17 cellular contexts compared by ENCODE assay signal in genomic region chr17:50169881-50170459, GRCh38. TPM values are rescaled to one million over a fixed set of nuclear protein-coding genes. Genes with fewer than 3 reads are reported as not detected.
DNase-seq lines count a peak whose midpoint lies in the region; ATAC-seq, FAIRE-seq and TF ChIP-seq lines count a peak whose summit lies in the region.
"Had no signal": no experiment of that assay in that cellular context is flagged by ENCODE, and none has a peak within 500 bp of the region (broad histone marks: within the 10 kb centered on the region; RNA-seq: fewer than 3 reads in every experiment).

No MANE protein-coding gene starts in this region.

- no peak for ATAC-seq in IMR-90 (ENCODE audit: low read depth)
- ATAC-seq in Panc1: peak; percentile 4; the same call in 1 of the 2 replicates

- H3K36me3 ChIP-seq in IMR-90 (ENCODE audit: control insufficient read depth, insufficient read depth, low read length): no peaks in the 10 kb centered on the region
- H3K36me3 ChIP-seq in Panc1 (ENCODE audit: control insufficient read depth, insufficient read depth, low read length): no peaks in the 10 kb centered on the region
- H3K36me3 ChIP-seq in kidney (ENCODE audit: control insufficient read depth in 1 of 2, insufficient read depth in 2 of 2, low read length in 2 of 2): no peaks in the 10 kb centered on the region
- peaks cover 29 to 44% (median 41%) of the 10 kb centered on the region in 3 donors for H3K36me3 ChIP-seq in skeletal muscle tissue (ENCODE audit: control insufficient read depth in 3 of 3, insufficient read depth in 3 of 3, low read length in 3 of 3)
- H3K36me3 ChIP-seq: transverse colon had no signal

- H3K4me1 Mint-ChIP-seq in Calu3 (ENCODE audit: low read depth, unreplicated experiment): peaks cover 12% of the 10 kb centered on the region

- H2BK5ac ChIP-seq in IMR-90 (ENCODE audit: low read depth, low read length, poor library complexity, severe bottlenecking): no peak overlapping the region

- POLR2A ChIA-PET in IMR-90 (lab: Charles Lee; ENCODE audit: unreplicated experiment) (interaction anchor here (1.2 kb wide), 1 partner anchor 107 kb away, joined by 5 read pairs; no protein-coding TSS in a partner anchor), Panc1 (lab: Charles Lee) (interaction anchor here (0.6 kb wide), 1 partner anchor 44 kb away, joined by 4 read pairs; no protein-coding TSS in a partner anchor)

- no peak overlapping the region for H3K27ac Mint-ChIP-seq in Calu3 (ENCODE audit: unreplicated experiment)

- no peak for DNase-seq in IMR-90
- no peak for DNase-seq in Panc1 (ENCODE audit: low read depth, low spot score)
- peak; percentile 53 for DNase-seq in kidney
- DNase-seq in Calu3: no peak
- no peak for DNase-seq in stimulated activated CD4-positive, alpha-beta T cell treated with anti-CD3 and anti-CD28 coated beads, Interleukin-15, amount 100 ng/mL, for 24 hours
- DNase-seq in epidermal melanocyte (ENCODE audit: insufficient read length, low spot score): no peak

- dilution Hi-C loops in IMR-90 (cut with HindIII; ENCODE audit: low sequenced_read_pairs, unreplicated experiment): no loop called here

- no peak overlapping the region for H3K18ac ChIP-seq in IMR-90 (ENCODE audit: low read depth, low read length)

- intact Hi-C loops in IMR-90 (cut with micrococcal nuclease) (loop anchor here (1.0 kb wide), 3 partner anchors 30 to 127 kb away; no protein-coding TSS in a partner anchor), Panc1 (cut with micrococcal nuclease; ENCODE audit: unreplicated experiment) (loop anchor here (1.0 kb wide), 1 partner anchor 28 kb away; no protein-coding TSS in a partner anchor), kidney (cut with DNase I) (no loop called here), Calu3 (cut with micrococcal nuclease; ENCODE audit: unreplicated experiment) (loop anchor here (1.0 kb wide), 1 partner anchor 28 kb away; no protein-coding TSS in a partner anchor)

- CTCF ChIA-PET in IMR-90 (lab: Yijun Ruan, JAX) (interaction anchor here (0.6 to 3.0 kb wide), 20 partner anchors 8 to 192 kb away, joined by 3 to 54 read pairs (median 4); partner anchors contain the start of gene TMEM92), Panc1 (lab: Charles Lee) (interaction anchor here (0.6 to 2.3 kb wide), 21 partner anchors 8 to 303 kb away, joined by 3 to 21 read pairs (median 4); no protein-coding TSS in a partner anchor), Calu3 (lab: Charles Lee) (interaction anchor here (0.6 to 2.7 kb wide), 19 partner anchors 8 to 1826 kb away, joined by 3 to 46 read pairs (median 4); partner anchors contain the start of genes PPP1R9B and TMEM92)

- no peaks in the 10 kb centered on the region for H3K27me3 ChIP-seq in IMR-90 (ENCODE audit: control insufficient read depth, insufficient read depth, low read length)
- no peaks in the 10 kb centered on the region for H3K27me3 ChIP-seq in Panc1 (ENCODE audit: control insufficient read depth, insufficient read depth, low read length)
- no peaks in the 10 kb centered on the region for H3K27me3 ChIP-seq in skeletal muscle tissue (ENCODE audit: control insufficient read depth in 3 of 3, insufficient read depth in 3 of 3, low read length in 3 of 3)
- H3K27me3 ChIP-seq: transverse colon had no signal

- H3K27ac ChIP-seq in IMR-90 (ENCODE audit: insufficient read depth, low read length) (no peak overlapping the region; the same call in 1 of the 2 replicates), Panc1 (ENCODE audit: low read length) (no peak overlapping the region), kidney (ENCODE audit: low read depth in 2 of 2, low read length in 2 of 2) (no peak overlapping the region), skeletal muscle tissue (ENCODE audit: low read depth, low read length) (peak overlapping the region; percentile 68)
- H3K27ac ChIP-seq: transverse colon, VCaP had no signal

- H3K4me3 ChIP-seq in IMR-90 (ENCODE audit: insufficient read depth, low read depth, low read length) (no peak overlapping the region), Panc1 (ENCODE audit: low read depth in 2 of 2, low read length in 2 of 2) (no peak overlapping the region), kidney (ENCODE audit: low read length in 2 of 2) (no peak overlapping the region), skeletal muscle tissue (ENCODE audit: low read length in 3 of 3) (no peak overlapping the region)
- H3K4me3 ChIP-seq: transverse colon had no signal

- no TSS peak for BruUV-seq in IMR-90 (replicated peaks; lab: Mats Ljungman, UMichigan)
- no TSS peak for BruUV-seq in Panc1 (replicated peaks; lab: Mats Ljungman, UMichigan)
- no TSS peak for BruUV-seq in Calu3 (replicated peaks; lab: Mats Ljungman, UMichigan)

- peak overlapping the region; percentile 87 for H2AK5ac ChIP-seq in IMR-90 (ENCODE audit: low read depth, low read length)

- WGBS in IMR-90 (ENCODE audit: extremely low coverage in 2 of 2, insufficient read length in 1 of 2), 2 experiments: 93% methylated on average over 4 of the region's 9 CpGs; no CpG with 5 or more reads in 1 of the 2 experiments

- peaks cover 43% of the 10 kb centered on the region for H3K27me3 Mint-ChIP-seq in Calu3 (ENCODE audit: unreplicated experiment)
- H3K27me3 Mint-ChIP-seq: activated naive CD8-positive, alpha-beta T cell treated with anti-CD3 and anti-CD28 coated beads, Interleukin-2, amount 50 U/mL, for 24 hours had no signal

- H3K4me1 ChIP-seq in IMR-90 (ENCODE audit: control insufficient read depth, insufficient read depth, low read length) (peaks cover 8% of the 10 kb centered on the region), Panc1 (ENCODE audit: control insufficient read depth, insufficient read depth, low read length) (0 out of 2 replicates have a peak, but pooled peaks cover 3% of the 10 kb centered on the region), kidney (ENCODE audit: control insufficient read depth in 1 of 2, insufficient read depth in 1 of 2, low read depth in 1 of 2, low read length in 2 of 2) (no peaks in the 10 kb centered on the region), skeletal muscle tissue (ENCODE audit: control insufficient read depth in 3 of 3, insufficient read depth in 3 of 3, low read length in 3 of 3) (peaks cover 65 to 82% (median 78%) of the 10 kb centered on the region in 3 donors)

- H3K79me1 ChIP-seq in IMR-90 (ENCODE audit: low read depth in 1 of 2, low read length in 2 of 2): peaks cover 3 to 10% of the 10 kb centered on the region in 2 experiments; a peak in 2 of 4 replicates

- H3K36me3 Mint-ChIP-seq in Calu3 (ENCODE audit: insufficient read depth, unreplicated experiment): no peaks in the 10 kb centered on the region
- H3K36me3 Mint-ChIP-seq: CD8-positive, alpha-beta memory T cell; naive B cell had no signal

- no peak overlapping the region for H4K5ac ChIP-seq in IMR-90 (ENCODE audit: low read depth, low read length)

- 0 out of 2 replicates have a peak overlapping the region, but pooled peaks have one; percentile 78 for H2BK120ac ChIP-seq in IMR-90 (ENCODE audit: low read depth, low read length)

- H2AK9ac ChIP-seq in IMR-90 (replicated peaks; ENCODE audit: low read depth, low read length, poor library complexity): peak overlapping the region; percentile 55

- H3K4me3 Mint-ChIP-seq in Calu3 (ENCODE audit: low read depth, unreplicated experiment): no peak overlapping the region
- H3K4me3 Mint-ChIP-seq: H9 had no signal

- H2AFZ ChIP-seq in IMR-90 (replicated peaks; ENCODE audit: low read length, poor library complexity): no peak overlapping the region

- peak overlapping the region; percentile 82; the same call in 1 of the 2 replicates for H2BK20ac ChIP-seq in IMR-90 (ENCODE audit: low read depth, low read length)

- TF ChIP-seq CTCF in IMR-90 (conservative IDR thresholded peaks at IDR 0.05; ENCODE audit: low read depth, low read length) (no peak), Panc1 (IDR thresholded peaks at IDR 0.05) (no peak), kidney (IDR thresholded peaks at IDR 0.05; ENCODE audit: borderline replicate concordance, extremely low read depth, insufficient read depth) (no peak), Calu3 (IDR thresholded peaks at IDR 0.05; ENCODE audit: unreplicated experiment) (no peak)

- H4K20me1 ChIP-seq in IMR-90 (ENCODE audit: insufficient read depth, low read length): no peaks in the 10 kb centered on the region

- H3K9me1 ChIP-seq in IMR-90 (ENCODE audit: insufficient read depth, low read length): peaks cover 9% of the 10 kb centered on the region; the same call in 1 of the 2 replicates

- no peak overlapping the region for H3K9ac ChIP-seq in IMR-90 (ENCODE audit: low read depth, low read length)
- no peak overlapping the region for H3K9ac ChIP-seq in kidney (ENCODE audit: low read length in 2 of 2)
- H3K9ac ChIP-seq in skeletal muscle tissue (ENCODE audit: low read depth in 1 of 3, low read length in 3 of 3): peak overlapping the region in 2 of 3 donors; percentile 20 to 69

- no peak overlapping the region for H3K23ac ChIP-seq in IMR-90 (ENCODE audit: low read depth, low read length)

- no peak overlapping the region for H3K56ac ChIP-seq in IMR-90 (ENCODE audit: extremely low read depth, insufficient read depth, low read length)

- H4K8ac ChIP-seq in IMR-90 (ENCODE audit: low read depth in 2 of 2, low read length in 2 of 2): peak overlapping the region in 1 of 2 experiments; percentile 61; a peak in 1 of 4 replicates

- H4K91ac ChIP-seq in IMR-90 (ENCODE audit: insufficient read depth, low read depth, low read length): peak overlapping the region; percentile 64

- TF ChIP-seq RAD21 in IMR-90 (IDR thresholded peaks at IDR 0.05; ENCODE audit: low read length): no peak

- H3K9me3 Mint-ChIP-seq in Calu3 (ENCODE audit: low read depth, unreplicated experiment): no peaks in the 10 kb centered on the region
- H3K9me3 Mint-ChIP-seq: activated naive CD8-positive, alpha-beta T cell treated with anti-CD3 and anti-CD28 coated beads, Interleukin-2, amount 50 U/mL, for 24 hours; CD8-positive, alpha-beta memory T cell; H9; naive B cell had no signal

- H3K9me3 ChIP-seq in IMR-90 (ENCODE audit: control insufficient read depth, insufficient read depth, low read length) (no peaks in the 10 kb centered on the region), Panc1 (ENCODE audit: control insufficient read depth, insufficient read depth, low read depth, low read length) (no peaks in the 10 kb centered on the region), kidney (ENCODE audit: control insufficient read depth in 1 of 2, low read length in 2 of 2) (no peaks in the 10 kb centered on the region), skeletal muscle tissue (ENCODE audit: control insufficient read depth in 3 of 3, low read length in 3 of 3) (no peaks in the 10 kb centered on the region)
- H3K9me3 ChIP-seq: transverse colon had no signal

- peak overlapping the region; percentile 73 for H3K4ac ChIP-seq in IMR-90 (ENCODE audit: low read depth, low read length)

- FAIRE-seq in kidney (lab: Jason Lieb, UNC): no peak

- in situ Hi-C loops in IMR-90 (cut with MboI; ENCODE audit: low sequenced_read_pairs): loop anchor here (10.0 kb wide), 1 partner anchor 115 kb away; no protein-coding TSS in a partner anchor
- in situ Hi-C loops in Panc1 (cut with HindIII; ENCODE audit: low pct_unique_long_range_greater_than_20kb, low sequenced_read_pairs): no loop called here

- H2BK15ac ChIP-seq in IMR-90 (ENCODE audit: low read depth, low read length): peak overlapping the region; percentile 75; the same call in 1 of the 3 replicates

- no peak for TF ChIP-seq POLR2A in IMR-90 (IDR thresholded peaks at IDR 0.05; ENCODE audit: low read depth, low read length)

- no peak overlapping the region for H3K14ac ChIP-seq in IMR-90 (replicated peaks; ENCODE audit: low read depth, low read length)

- no peak overlapping the region for H3K4me2 ChIP-seq in IMR-90 (ENCODE audit: low read depth, low read length)

RNA-seq across cellular contexts. Expression of gene SGCA, which starts 4.2 kb away (rescaled TPM):
- total RNA-seq in IMR-90 (2012; rRNA removed) (not detected in 2 replicates), Panc1 (2021; ENCODE audit: unreplicated experiment) (not detected), kidney (4.2 TPM), skeletal muscle tissue (158 TPM), Calu3 (2022) (not detected in 2 replicates)
- polyA plus RNA-seq in IMR-90 (2012; rRNA removed) (0.19 and 0.55 TPM in 2 replicates), kidney (ENCODE audit: insufficient read depth, low read depth, low replicate concordance) (5.5 TPM)
- 0.36 and 0.43 TPM in 2 replicates for polyA plus RNA-seq in IMR-90 (2012; cell fraction: cytosol; rRNA removed)
- polyA plus RNA-seq in IMR-90 (2012; cell fraction: nucleus; rRNA removed; ENCODE audit: low replicate concordance): 0.34 TPM in 1 of 2 replicates, not detected in the other
- not detected for polyA plus RNA-seq in Panc1 (2012; ENCODE audit: insufficient read length)
- total RNA-seq: dermis blood vessel endothelial cell; endothelial cell of umbilical vein; T-helper 2 cell treated with Interferon-gamma antibody and Interleukin-4, amounts not matched to agents 100 ng/mL and 5 ng/mL, for 36 hours had no signal
- polyA plus RNA-seq: CD8-positive, alpha-beta memory T cell; endothelial cell of umbilical vein; keratinocyte had no signal

RNA-seq across cellular contexts. Expression of gene PPP1R9B, which starts 19.5 kb away (rescaled TPM):
- 28.0 and 38.6 TPM in 2 replicates for total RNA-seq in IMR-90 (2012; rRNA removed)
- 23.0 and 25.8 TPM in 2 replicates for polyA plus RNA-seq in IMR-90 (2012; rRNA removed)
- polyA plus RNA-seq in IMR-90 (2012; cell fraction: cytosol; rRNA removed): 16.2 and 19.3 TPM in 2 replicates
- 42.2 and 55.1 TPM in 2 replicates for polyA plus RNA-seq in IMR-90 (2012; cell fraction: nucleus; rRNA removed; ENCODE audit: low replicate concordance)
- 114 TPM for total RNA-seq in Panc1 (2021; ENCODE audit: unreplicated experiment)
- polyA plus RNA-seq in Panc1 (2012; ENCODE audit: insufficient read length): 149 TPM
- total RNA-seq in kidney: 64.4 TPM
- 17.1 TPM for polyA plus RNA-seq in kidney (ENCODE audit: insufficient read depth, low read depth, low replicate concordance)
- total RNA-seq in skeletal muscle tissue: 19.3 TPM
- total RNA-seq in Calu3 (2022): 74.3 and 89.7 TPM in 2 replicates

RNA-seq across cellular contexts. Expression of gene COL1A1, which starts 31.5 kb away (rescaled TPM):
- total RNA-seq in IMR-90 (2012; rRNA removed) (1,825 and 2,180 TPM in 2 replicates), Panc1 (2021; ENCODE audit: unreplicated experiment) (52.7 TPM), kidney (142 TPM), skeletal muscle tissue (3,450 TPM), Calu3 (2022) (5.5 and 9.4 TPM in 2 replicates)
- polyA plus RNA-seq in IMR-90 (2012; rRNA removed) (4,117 and 4,350 TPM in 2 replicates), kidney (ENCODE audit: insufficient read depth, low read depth, low replicate concordance) (9.2 TPM)
- 6,648 and 7,973 TPM in 2 replicates for polyA plus RNA-seq in IMR-90 (2012; cell fraction: cytosol; rRNA removed)
- 7,018 and 18,611 TPM in 2 replicates for polyA plus RNA-seq in IMR-90 (2012; cell fraction: nucleus; rRNA removed; ENCODE audit: low replicate concordance)
- polyA plus RNA-seq in Panc1 (2012; ENCODE audit: insufficient read length): 67.6 TPM
- polyA plus RNA-seq: CD8-positive, alpha-beta memory T cell had no signal

RNA-seq across cellular contexts. Expression of gene SAMD14, which starts 40.0 kb away (rescaled TPM):
- total RNA-seq in IMR-90 (2012; rRNA removed) (1.4 TPM in 2 replicates), Panc1 (2021; ENCODE audit: unreplicated experiment) (6.9 TPM), kidney (5.0 TPM), skeletal muscle tissue (1.0 TPM), Calu3 (2022) (not detected in 2 replicates)
- polyA plus RNA-seq in IMR-90 (2012; rRNA removed) (6.2 and 6.7 TPM in 2 replicates), kidney (ENCODE audit: insufficient read depth, low read depth, low replicate concordance) (3.7 TPM)
- 2.7 and 5.4 TPM in 2 replicates for polyA plus RNA-seq in IMR-90 (2012; cell fraction: cytosol; rRNA removed)
- polyA plus RNA-seq in IMR-90 (2012; cell fraction: nucleus; rRNA removed; ENCODE audit: low replicate concordance): 20.9 and 34.4 TPM in 2 replicates
- polyA plus RNA-seq in Panc1 (2012; ENCODE audit: insufficient read length): 8.6 TPM
- polyA plus RNA-seq: CD8-positive, alpha-beta memory T cell; keratinocyte had no signal

Comparison
In these comparisons a context has a peak if more than half of its experiments do, and no peak if none do; other contexts are left out.
1. H3K9ac ChIP-seq: peak in skeletal muscle tissue (2 of 3); none in IMR-90 (single experiment) and kidney (0 of 2).
2. RNA of gene SGCA, which starts 4.2 kb away (total RNA-seq): 158 TPM in skeletal muscle tissue (single experiment); 4.2 TPM in kidney (single experiment), not detected in IMR-90, not detected in Panc1 (single experiment) and not detected in Calu3; every median in the first group is over 10 times any median in the second.
3. RNA of gene COL1A1, which starts 31.5 kb away (total RNA-seq): 3,450 TPM in skeletal muscle tissue (single experiment) and 1,825 to 2,180 TPM in IMR-90; 142 TPM in kidney (single experiment), 52.7 TPM in Panc1 (single experiment) and 5.5 to 9.4 TPM in Calu3; every median in the first group is over 10 times any median in the second.